18 cellular contexts compared by ENCODE assay signal in the genomic region with DNA sequence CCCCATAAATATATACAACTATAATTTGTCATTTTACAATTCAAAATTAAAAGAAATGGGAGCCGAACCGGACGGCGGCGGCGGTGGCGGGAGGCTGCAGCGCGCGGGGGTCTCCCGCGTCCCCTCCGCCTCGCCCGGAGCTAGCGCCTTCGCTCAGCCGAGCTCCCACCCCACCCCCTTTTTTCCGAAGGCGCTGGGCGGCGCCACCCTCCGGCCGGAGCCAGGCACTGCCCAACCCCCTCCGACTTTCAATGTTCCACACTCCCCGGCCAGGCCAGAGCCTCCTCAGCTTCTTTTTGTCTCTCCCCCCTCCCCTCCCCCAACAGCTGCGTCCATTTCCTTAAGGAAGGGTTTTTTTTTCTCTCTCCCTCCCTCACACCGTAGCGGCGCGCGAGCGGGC.
"Had no signal": no experiment of that assay in that cellular context is flagged by ENCODE, and none has a peak within 500 bp of the region (broad histone marks: within the 10 kb centered on the region; RNA-seq: fewer than 3 reads in every experiment).

No MANE protein-coding gene starts in this region.

- ATAC-seq: activated CD4-positive, CD25-positive, alpha-beta regulatory T cell treated with anti-CD3 and anti-CD28 coated beads, Interleukin-2, amount 50 U/mL, for 24 hours; effector memory CD8-positive, alpha-beta T cell; gastroesophageal sphincter; mucosa of descending colon; natural killer cell treated with Interleukin-12 subunit alpha and Interleukin-12 subunit beta and Interleukin-15 and Interleukin-18, amount 100 ng/mL, for 72 hours; right cardiac atrium had no signal

- DNase-seq: activated CD4-positive, alpha-beta memory T cell treated with anti-CD3 and anti-CD28 coated beads for 36 hours; activated CD4-positive, alpha-beta T cell treated with anti-CD3 and anti-CD28 coated beads for 48 hours; activated CD8-positive, alpha-beta memory T cell treated with anti-CD3 and anti-CD28 coated beads, Interleukin-2, amount 50 U/mL, for 4 hours; activated effector memory CD4-positive, alpha-beta T cell treated with anti-CD3 and anti-CD28 coated beads, Interleukin-2, amount 50 U/mL, for 16 hours; activated naive CD4-positive, alpha-beta T cell treated with anti-CD3 and anti-CD28 coated beads for 36 hours; activated naive CD8-positive, alpha-beta T cell treated with anti-CD3 and anti-CD28 coated beads for 36 hours; activated T-cell treated with anti-CD3 and anti-CD28 coated beads, Interleukin-2, amount 50 U/mL, for 1 hour; dorsolateral prefrontal cortex; effector memory CD8-positive, alpha-beta T cell; left ventricle myocardium inferior; stimulated activated CD4-positive, alpha-beta T cell treated with anti-CD3 and anti-CD28 coated beads, Interleukin-15, amount 100 ng/mL, for 24 hours; stimulated activated CD4-positive, alpha-beta T cell treated with anti-CD3 and anti-CD28 coated beads, Interleukin-2, amount 100 ng/mL, for 24 hours; stimulated activated naive CD4-positive, alpha-beta T cell had no signal
